1 cellular context compared by ENCODE assay signal in genomic region chr4:8609406-8609805, GRCh38.
TF ChIP-seq lines count a peak whose summit lies in the region.

No MANE protein-coding gene starts in this region.

TF ChIP-seq in IMR-90, 13 proteins besides CTCF, POLR2A, EP300 and RAD21 (continued from another document):
- TF ChIP-seq MXI1 (IDR thresholded peaks at IDR 0.05; ENCODE audit: borderline replicate concordance, low read depth, low read length) = no peak
- TF ChIP-seq NFE2L2 (IDR thresholded peaks at IDR 0.05; ENCODE audit: low read depth, low read length) = no peak
- no peak for TF ChIP-seq FOS (IDR thresholded peaks at IDR 0.05; ENCODE audit: low read depth, low read length)
- no peak for TF ChIP-seq CEBPB (IDR thresholded peaks at IDR 0.05; ENCODE audit: low read depth, low read length)
- no peak for TF ChIP-seq SMC3 (IDR thresholded peaks at IDR 0.05; ENCODE audit: low read depth, low read length)
- no peak for TF ChIP-seq CHD1 (IDR thresholded peaks at IDR 0.05; ENCODE audit: low read depth, low read length)
- TF ChIP-seq RFX5 (IDR thresholded peaks at IDR 0.05; ENCODE audit: low read depth, low read length) = no peak
